28 cellular contexts compared by ENCODE assay signal in genomic region chr14:104950021-104950420, GRCh38. TPM values are rescaled to one million over a fixed set of nuclear protein-coding genes. Genes with fewer than 3 reads are reported as not detected.
"Had no signal": no experiment of that assay in that cellular context is flagged by ENCODE, and none has a peak within 500 bp of the region (broad histone marks: within the 10 kb centered on the region; RNA-seq: fewer than 3 reads in every experiment).

No MANE protein-coding gene starts in this region.

- ATAC-seq: activated CD4-positive, alpha-beta T cell treated with anti-CD3 and anti-CD28 coated beads for 36 hours; activated naive CD4-positive, alpha-beta T cell treated with anti-CD3 and anti-CD28 coated beads, Interleukin-2, amount 50 U/mL, for 72 hours; activated T-cell treated with anti-CD3 and anti-CD28 coated beads, Interleukin-2, amount 50 U/mL, for 72 hours; esophagus mucosa had no signal

- H3K4me3 Mint-ChIP-seq: activated CD4-positive, alpha-beta memory T cell treated with anti-CD3 and anti-CD28 coated beads, Interleukin-2, amount 10 ng/mL, durations not matched to agents 7 days and 5 days; activated CD4-positive, alpha-beta T cell treated with anti-CD3 and anti-CD28 coated beads for 36 hours; activated CD4-positive, alpha-beta T cell treated with anti-CD3 and anti-CD28 coated beads, Interleukin-2, amount 10 ng/mL, durations not matched to agents 24 days and 14 days; activated naive CD4-positive, alpha-beta T cell treated with anti-CD3 and anti-CD28 coated beads, Interleukin-2, amount 10 ng/mL, durations not matched to agents 7 days and 5 days; activated T-cell treated with anti-CD3 and anti-CD28 coated beads, Interleukin-2, amount 50 U/mL, for 24 hours; activated T-cell treated with anti-CD3 and anti-CD28 coated beads, Interleukin-2, amount 50 U/mL, for 72 hours; dendritic cell treated with granulocyte-macrophage colony-stimulating factor and Interleukin-4, amounts not matched to agents 40 ng/mL and 50 ng/mL, for 4 days; endodermal cell had no signal

- H3K27ac Mint-ChIP-seq: activated CD4-positive, alpha-beta memory T cell treated with anti-CD3 and anti-CD28 coated beads, Interleukin-2, amount 10 ng/mL, durations not matched to agents 7 days and 5 days; activated CD4-positive, alpha-beta T cell treated with anti-CD3 and anti-CD28 coated beads for 36 hours; activated CD4-positive, alpha-beta T cell treated with anti-CD3 and anti-CD28 coated beads, Interleukin-2, amount 10 ng/mL, durations not matched to agents 24 days and 14 days; activated naive CD4-positive, alpha-beta T cell treated with anti-CD3 and anti-CD28 coated beads, Interleukin-2, amount 10 ng/mL, durations not matched to agents 7 days and 5 days; activated naive CD4-positive, alpha-beta T cell treated with anti-CD3 and anti-CD28 coated beads, Interleukin-2, amount 50 U/mL, for 72 hours; activated T-cell treated with anti-CD3 and anti-CD28 coated beads, Interleukin-2, amount 50 U/mL, for 24 hours; activated T-cell treated with anti-CD3 and anti-CD28 coated beads, Interleukin-2, amount 50 U/mL, for 72 hours; dendritic cell treated with granulocyte-macrophage colony-stimulating factor and Interleukin-4, amounts not matched to agents 40 ng/mL and 50 ng/mL, for 4 days; endodermal cell had no signal

- H3K27ac ChIP-seq: brain microvascular endothelial cell, coronary artery, dorsolateral prefrontal cortex had no signal

- H3K9me3 Mint-ChIP-seq: activated CD4-positive, alpha-beta memory T cell treated with anti-CD3 and anti-CD28 coated beads, Interleukin-2, amount 10 ng/mL, durations not matched to agents 7 days and 5 days; activated CD4-positive, alpha-beta T cell treated with anti-CD3 and anti-CD28 coated beads, Interleukin-2, amount 10 ng/mL, durations not matched to agents 24 days and 14 days; activated naive CD4-positive, alpha-beta T cell treated with anti-CD3 and anti-CD28 coated beads, Interleukin-2, amount 10 ng/mL, durations not matched to agents 7 days and 5 days; activated naive CD4-positive, alpha-beta T cell treated with anti-CD3 and anti-CD28 coated beads, Interleukin-2, amount 50 U/mL, for 72 hours; activated T-cell treated with anti-CD3 and anti-CD28 coated beads, Interleukin-2, amount 50 U/mL, for 24 hours; activated T-cell treated with anti-CD3 and anti-CD28 coated beads, Interleukin-2, amount 50 U/mL, for 72 hours; dendritic cell treated with granulocyte-macrophage colony-stimulating factor and Interleukin-4, amounts not matched to agents 40 ng/mL and 50 ng/mL, for 4 days; endodermal cell had no signal

- H3K27me3 Mint-ChIP-seq: activated CD4-positive, alpha-beta memory T cell treated with anti-CD3 and anti-CD28 coated beads, Interleukin-2, amount 10 ng/mL, durations not matched to agents 7 days and 5 days; activated CD4-positive, alpha-beta T cell treated with anti-CD3 and anti-CD28 coated beads, Interleukin-2, amount 10 ng/mL, durations not matched to agents 24 days and 14 days; activated naive CD4-positive, alpha-beta T cell treated with anti-CD3 and anti-CD28 coated beads, Interleukin-2, amount 10 ng/mL, durations not matched to agents 7 days and 5 days; activated T-cell treated with anti-CD3 and anti-CD28 coated beads, Interleukin-2, amount 50 U/mL, for 24 hours had no signal

- H3K4me1 Mint-ChIP-seq: activated CD4-positive, alpha-beta memory T cell treated with anti-CD3 and anti-CD28 coated beads, Interleukin-2, amount 10 ng/mL, durations not matched to agents 7 days and 5 days; activated CD4-positive, alpha-beta T cell treated with anti-CD3 and anti-CD28 coated beads for 36 hours; activated CD4-positive, alpha-beta T cell treated with anti-CD3 and anti-CD28 coated beads, Interleukin-2, amount 10 ng/mL, durations not matched to agents 24 days and 14 days; activated naive CD4-positive, alpha-beta T cell treated with anti-CD3 and anti-CD28 coated beads, Interleukin-2, amount 10 ng/mL, durations not matched to agents 7 days and 5 days; endodermal cell had no signal

- H3K27me3 ChIP-seq: brain microvascular endothelial cell, dorsolateral prefrontal cortex had no signal

- DNase-seq: activated CD4-positive, alpha-beta memory T cell treated with anti-CD3 and anti-CD28 coated beads, Interleukin-2, amount 10 ng/mL, durations not matched to agents 7 days and 5 days; activated CD4-positive, alpha-beta T cell treated with anti-CD3 and anti-CD28 coated beads for 36 hours; activated CD4-positive, alpha-beta T cell treated with anti-CD3 and anti-CD28 coated beads, Interleukin-2, amount 10 ng/mL, durations not matched to agents 24 days and 14 days; activated CD4-positive, alpha-beta T cell treated with anti-CD3 and anti-CD28 coated beads, Interleukin-2, amount 50 U/mL, for 4 hours; activated CD4-positive, CD25-positive, alpha-beta regulatory T cell; activated CD4-positive, CD25-positive, alpha-beta regulatory T cell treated with anti-CD3 and anti-CD28 coated beads, Interleukin-2, amount 50 U/mL, for 72 hours; activated CD8-positive, alpha-beta memory T cell treated with anti-CD3 and anti-CD28 coated beads, Interleukin-2, amount 50 U/mL, for 48 hours; activated gamma-delta T cell; activated naive CD4-positive, alpha-beta T cell; activated naive CD4-positive, alpha-beta T cell treated with anti-CD3 and anti-CD28 coated beads, Interleukin-2, amount 10 ng/mL, durations not matched to agents 7 days and 5 days; activated T-cell treated with anti-CD3 and anti-CD28 coated beads for 4 hours; activated T-cell treated with anti-CD3 and anti-CD28 coated beads, Interleukin-2, amount 50 U/mL, for 24 hours; activated T-cell treated with anti-CD3 and anti-CD28 coated beads, Interleukin-2, amount 50 U/mL, for 72 hours; amniotic stem cell; anterior cingulate cortex; brain microvascular endothelial cell; caudate nucleus; effector memory CD4-positive, alpha-beta T cell; endodermal cell; foreskin fibroblast; T-helper 2 cell had no signal

- H3K36me3 Mint-ChIP-seq: activated naive CD4-positive, alpha-beta T cell treated with anti-CD3 and anti-CD28 coated beads, Interleukin-2, amount 10 ng/mL, durations not matched to agents 7 days and 5 days; activated naive CD4-positive, alpha-beta T cell treated with anti-CD3 and anti-CD28 coated beads, Interleukin-2, amount 50 U/mL, for 72 hours had no signal

- H3K4me3 ChIP-seq: coronary artery, dorsolateral prefrontal cortex had no signal

RNA-seq across cellular contexts. Expression of gene PLD4, which starts 25.3 kb away (rescaled TPM):
- total RNA-seq: activated CD4-positive, alpha-beta memory T cell treated with anti-CD3 and anti-CD28 coated beads, Interleukin-2, amount 10 ng/mL, durations not matched to agents 7 days and 5 days; activated CD4-positive, alpha-beta T cell treated with anti-CD3 and anti-CD28 coated beads for 36 hours; bronchial epithelial cell; endodermal cell; epithelial cell of proximal tubule had no signal

RNA-seq across cellular contexts. Expression of gene AHNAK2, which starts 28.2 kb away (rescaled TPM):
- total RNA-seq: activated CD4-positive, alpha-beta memory T cell treated with anti-CD3 and anti-CD28 coated beads, Interleukin-2, amount 10 ng/mL, durations not matched to agents 7 days and 5 days had no signal
